ENCODE assay signal across 8 cellular contexts in the genomic region with DNA sequence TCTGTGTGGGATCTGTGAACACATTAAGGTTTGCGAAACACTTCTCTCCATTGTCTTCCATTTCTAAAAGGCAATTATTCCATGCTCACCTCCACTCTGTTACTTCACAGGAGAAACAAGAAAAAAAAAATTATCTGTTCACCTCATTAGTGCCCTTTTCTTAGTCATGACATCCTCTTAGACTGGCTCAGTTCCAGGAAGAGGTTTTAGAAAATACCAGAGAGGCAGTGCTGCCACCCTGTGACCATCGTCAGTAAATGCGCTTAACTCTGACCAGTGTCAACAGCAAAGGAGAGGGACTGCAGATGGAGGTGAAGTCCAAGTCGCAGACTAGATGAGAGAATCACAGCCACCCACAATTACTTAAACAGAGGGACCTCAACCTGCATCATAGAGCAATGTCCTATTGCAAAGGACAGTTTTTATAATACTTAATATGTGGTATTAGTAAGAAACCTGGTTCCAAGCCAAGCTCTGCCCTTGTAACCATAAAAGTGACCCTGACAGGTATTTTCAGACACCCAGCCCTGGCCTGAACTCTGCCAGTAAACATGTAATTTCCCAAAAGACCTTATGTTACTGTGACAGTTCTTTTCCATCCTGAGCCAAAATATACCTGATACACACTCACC. TPM values are rescaled to one million over a fixed set of nuclear protein-coding genes. Genes with fewer than 3 reads are reported as not detected.
DNase-seq lines count a peak whose midpoint lies in the region; ATAC-seq and TF ChIP-seq lines count a peak whose summit lies in the region.

No MANE protein-coding gene starts in this region.

- H3K4me3 ChIP-seq in choroid plexus epithelial cell (ENCODE audit: low read depth, low read length) (no peak overlapping the region), right lobe of liver (no peak overlapping the region)

- no peak overlapping the region for H3K27ac ChIP-seq in right lobe of liver

- no peaks in the 10 kb centered on the region for H3K4me1 ChIP-seq in right lobe of liver

- TF ChIP-seq CTCF in choroid plexus epithelial cell (conservative IDR thresholded peaks at IDR 0.05; ENCODE audit: low read depth, low read length) = peak; percentile 73
- TF ChIP-seq CTCF in right lobe of liver (IDR thresholded peaks at IDR 0.05) = peak; percentile 54 to 75 (median 68)

- intact Hi-C loops in right lobe of liver (cut with DNase I) = no loop called here

- TF ChIP-seq POLR2A in right lobe of liver (IDR thresholded peaks at IDR 0.05) = no peak

- DNase-seq in COR-L47 (lab: John Stamatoyannopoulos, UW) = peak; percentile 72
- DNase-seq in HCEC 1CT = peak; percentile 83
- DNase-seq in NCI-H2227 treated with DMSO at 0.1 percent for 48 hours (lab: John Stamatoyannopoulos, UW) = peak; percentile 75
- peak; percentile 69 for DNase-seq in activated CD4-positive, CD25-positive, alpha-beta regulatory T cell treated with anti-CD3 and anti-CD28 coated beads, Interleukin-2, amount 50 U/mL, for 72 hours
- DNase-seq in choroid plexus epithelial cell (ENCODE audit: low read depth) = peak; percentile 91
- peak in 2 of 3 donors; percentile 43 to 58 for DNase-seq in right lobe of liver
- DNase-seq in stimulated activated CD8-positive, alpha-beta memory T cell treated with anti-CD3 and anti-CD28 coated beads, Interleukin-2, amount 100 ng/mL, for 48 hours (ENCODE audit: low read depth in 2 of 2) = peak; percentile 40 to 45

- ATAC-seq in right lobe of liver (peak; percentile 85 to 97 (median 90)), HG02870 (IDR thresholded peaks at IDR 0.05; ENCODE audit: unreplicated experiment) (no peak)

- WGBS in right lobe of liver (ENCODE audit: insufficient coverage, low coverage, low lambda C conversion rate, missing lambda C conversion rate) = 17% methylated on average over 4 of the region's 4 CpGs

- no peaks in the 10 kb centered on the region for H3K9me3 ChIP-seq in right lobe of liver

- no peaks in the 10 kb centered on the region for H3K27me3 ChIP-seq in right lobe of liver

- H3K36me3 ChIP-seq in right lobe of liver = no peaks in the 10 kb centered on the region

RNA-seq across cellular contexts. Expression of a gene that starts 19.4 kb away (rescaled TPM):
- 1 to 10 TPM in 3 of 6 experiments, under 1 TPM in 2, not detected in 1; 0.49 to 1.4 (median 1.2) TPM for total RNA-seq in right lobe of liver

RNA-seq across cellular contexts. Expression of a gene that starts 31.5 kb away (rescaled TPM):
- total RNA-seq in right lobe of liver = 1 to 10 TPM in 2 of 6 experiments, under 1 TPM in 4; 0.29 to 3.4 (median 0.58) TPM
